Comparison of ENCODE assay signal across 16 cellular contexts in genomic region chr15:50107157-50107556, GRCh38. TPM values are rescaled to one million over a fixed set of nuclear protein-coding genes. Genes with fewer than 3 reads are reported as not detected.
DNase-seq lines count a peak whose midpoint lies in the region; ATAC-seq and TF ChIP-seq lines count a peak whose summit lies in the region.
"Had no signal": no experiment of that assay in that cellular context is flagged by ENCODE, and none has a peak within 500 bp of the region (broad histone marks: within the 10 kb centered on the region; RNA-seq: fewer than 3 reads in every experiment).

No MANE protein-coding gene starts in this region.

- ATAC-seq in activated CD4-positive, alpha-beta T cell treated with anti-CD3 and anti-CD28 coated beads for 36 hours: peak; percentile 60
- ATAC-seq in central memory CD8-positive, alpha-beta T cell (replicated peaks; ENCODE audit: extremely low read depth, poor library complexity, severe bottlenecking): peak; percentile 36
- ATAC-seq in stimulated activated naive CD8-positive, alpha-beta T cell treated with anti-CD3 and anti-CD28 coated beads, Interleukin-15, amount 100 ng/mL, for 72 hours: peak; percentile 56
- ATAC-seq in mucosa of descending colon: no peak

- H3K4me3 Mint-ChIP-seq in activated CD4-positive, alpha-beta T cell treated with anti-CD3 and anti-CD28 coated beads for 36 hours: no peak overlapping the region
- no peak overlapping the region for H3K4me3 Mint-ChIP-seq in central memory CD8-positive, alpha-beta T cell
- H3K4me3 Mint-ChIP-seq in stimulated activated naive CD8-positive, alpha-beta T cell treated with anti-CD3 and anti-CD28 coated beads, Interleukin-15, amount 100 ng/mL, for 72 hours: peak overlapping the region in 1 of 2 donors; percentile 66

- H3K9me3 ChIP-seq in OCI-LY3 (ENCODE audit: insufficient read depth, low read length) (no peaks in the 10 kb centered on the region), mucosa of descending colon (no peaks in the 10 kb centered on the region)
- H3K9me3 ChIP-seq: MG63 had no signal

- intact Hi-C loops in activated CD4-positive, alpha-beta T cell treated with anti-CD3 and anti-CD28 coated beads for 36 hours (cut with DNase I, micrococcal nuclease): loop anchor here (1.0 to 2.0 kb wide), 3 partner anchors 27 to 40 kb away; no protein-coding TSS in a partner anchor
- intact Hi-C loops in mucosa of descending colon (cut with DNase I, micrococcal nuclease): no loop called here

- no peaks in the 10 kb centered on the region for H4K20me1 ChIP-seq in OCI-LY3 (ENCODE audit: insufficient read depth, low read length)

- no peaks in the 10 kb centered on the region for H3K36me3 Mint-ChIP-seq in activated CD4-positive, alpha-beta T cell treated with anti-CD3 and anti-CD28 coated beads for 36 hours (ENCODE audit: low read depth)
- H3K36me3 Mint-ChIP-seq in central memory CD8-positive, alpha-beta T cell (ENCODE audit: insufficient read depth): no peaks in the 10 kb centered on the region

- peaks cover 3% of the 10 kb centered on the region; the same call in 1 of the 2 replicates for H3K27me3 ChIP-seq in OCI-LY3 (ENCODE audit: low read depth, low read length)
- H3K27me3 ChIP-seq: MG63 had no signal

- TF ChIP-seq CTCF in OCI-LY3 (IDR thresholded peaks at IDR 0.05; ENCODE audit: low read depth, low read length) (no peak), GM20000 (IDR thresholded peaks at IDR 0.05; ENCODE audit: extremely low read depth, missing control alignments) (no peak), mucosa of descending colon (IDR thresholded peaks at IDR 0.05) (no peak)

- CTCF ChIA-PET in activated CD4-positive, alpha-beta T cell treated with anti-CD3 and anti-CD28 coated beads for 36 hours (lab: Charles Lee): no interaction called here

- H3K4me1 Mint-ChIP-seq in activated CD4-positive, alpha-beta T cell treated with anti-CD3 and anti-CD28 coated beads for 36 hours: peaks cover 38% of the 10 kb centered on the region
- H3K4me1 Mint-ChIP-seq in central memory CD8-positive, alpha-beta T cell: peaks cover 26% of the 10 kb centered on the region
- peaks cover 41% of the 10 kb centered on the region for H3K4me1 Mint-ChIP-seq in stimulated activated naive CD8-positive, alpha-beta T cell treated with anti-CD3 and anti-CD28 coated beads, Interleukin-15, amount 100 ng/mL, for 72 hours

- peaks cover 18% of the 10 kb centered on the region for H3K4me1 ChIP-seq in OCI-LY3 (ENCODE audit: low read length)
- no peaks in the 10 kb centered on the region for H3K4me1 ChIP-seq in mucosa of descending colon (ENCODE audit: low read depth)

- H3K4me3 ChIP-seq in OCI-LY3 (ENCODE audit: low read length) (no peak overlapping the region), mucosa of descending colon (no peak overlapping the region)
- H3K4me3 ChIP-seq: MG63 had no signal

- no peak for DNase-seq in activated CD4-positive, alpha-beta T cell treated with anti-CD3 and anti-CD28 coated beads for 36 hours
- no peak for DNase-seq in activated CD4-positive, alpha-beta T cell treated with anti-CD3 and anti-CD28 coated beads for 48 hours
- DNase-seq in central memory CD8-positive, alpha-beta T cell (ENCODE audit: low spot score in 2 of 2): no peak
- DNase-seq in stimulated activated naive CD8-positive, alpha-beta T cell treated with anti-CD3 and anti-CD28 coated beads, Interleukin-15, amount 100 ng/mL, for 72 hours: peak in 1 of 2 donors; percentile 23
- no peak for DNase-seq in activated effector memory CD4-positive, alpha-beta T cell treated with Interleukin-2 at 50 U/mL for 16 hours
- no peak for DNase-seq in GM20000 (ENCODE audit: low spot score)
- DNase-seq in mucosa of descending colon: no peak
- DNase-seq: central memory CD4-positive, alpha-beta T cell; DMS 273 treated with DMSO at 0.1 percent for 48 hours; effector CD4-positive, alpha-beta T cell; MG63; NCI-H1930; NCI-H446 had no signal

- H2AFZ ChIP-seq in OCI-LY3 (ENCODE audit: low read depth, low read length): no peak overlapping the region

- H3K9ac ChIP-seq in OCI-LY3 (ENCODE audit: low read length): no peak overlapping the region

- no peaks in the 10 kb centered on the region for H3K79me2 ChIP-seq in OCI-LY3 (ENCODE audit: low read length)

- H3K36me3 ChIP-seq in OCI-LY3 (replicated peaks; ENCODE audit: low read depth, low read length) (no peaks in the 10 kb centered on the region), mucosa of descending colon (ENCODE audit: low read depth) (no peaks in the 10 kb centered on the region)
- H3K36me3 ChIP-seq: MG63 had no signal

- peak overlapping the region; percentile 40 for H3K4me2 ChIP-seq in OCI-LY3 (ENCODE audit: low read length)

- no peaks in the 10 kb centered on the region for H3K27me3 Mint-ChIP-seq in activated CD4-positive, alpha-beta T cell treated with anti-CD3 and anti-CD28 coated beads for 36 hours
- no peaks in the 10 kb centered on the region for H3K27me3 Mint-ChIP-seq in central memory CD8-positive, alpha-beta T cell
- peaks cover 6% of the 10 kb centered on the region for H3K27me3 Mint-ChIP-seq in stimulated activated naive CD8-positive, alpha-beta T cell treated with anti-CD3 and anti-CD28 coated beads, Interleukin-15, amount 100 ng/mL, for 72 hours

- no peaks in the 10 kb centered on the region for H3K9me3 Mint-ChIP-seq in activated CD4-positive, alpha-beta T cell treated with anti-CD3 and anti-CD28 coated beads for 36 hours (ENCODE audit: low read depth)
- no peaks in the 10 kb centered on the region for H3K9me3 Mint-ChIP-seq in central memory CD8-positive, alpha-beta T cell
- H3K9me3 Mint-ChIP-seq in stimulated activated naive CD8-positive, alpha-beta T cell treated with anti-CD3 and anti-CD28 coated beads, Interleukin-15, amount 100 ng/mL, for 72 hours: peaks cover 13 to 17% of the 10 kb centered on the region in 2 donors

- 0 out of 2 replicates have a peak overlapping the region, but pooled peaks have one; percentile 24 for H3K27ac ChIP-seq in OCI-LY3 (ENCODE audit: low read length)
- H3K27ac ChIP-seq: C4-2B, RWPE1 had no signal

- peak overlapping the region; percentile 65 for H3K27ac Mint-ChIP-seq in activated CD4-positive, alpha-beta T cell treated with anti-CD3 and anti-CD28 coated beads for 36 hours
- peak overlapping the region; percentile 33 for H3K27ac Mint-ChIP-seq in central memory CD8-positive, alpha-beta T cell (ENCODE audit: low read depth)
- peak overlapping the region in 1 of 2 donors; percentile 61 for H3K27ac Mint-ChIP-seq in stimulated activated naive CD8-positive, alpha-beta T cell treated with anti-CD3 and anti-CD28 coated beads, Interleukin-15, amount 100 ng/mL, for 72 hours

- POLR2A ChIA-PET in activated CD4-positive, alpha-beta T cell treated with anti-CD3 and anti-CD28 coated beads for 36 hours (lab: Charles Lee): no interaction called here

RNA-seq across cellular contexts. Expression of gene ATP8B4, which starts 11.9 kb away (rescaled TPM):
- 1 to 10 TPM; 5.0 to 5.1 TPM for total RNA-seq in activated CD4-positive, alpha-beta T cell treated with anti-CD3 and anti-CD28 coated beads for 36 hours
- total RNA-seq in mucosa of descending colon: 1 to 10 TPM; 4.7 to 8.9 (median 7.4) TPM

Comparison
In these comparisons a context has a peak if more than half of its experiments do, and no peak if none do; other contexts are left out.
1. intact Hi-C loops: an anchor here in activated CD4-positive, alpha-beta T cell treated with anti-CD3 and anti-CD28 coated beads for 36 hours (1.0 to 2.0 kb wide); none called in mucosa of descending colon.